In genomic region chr1:205811660-205812059, GRCh38 we compare ENCODE assay signal across 7 cellular contexts. TPM values are rescaled to one million over a fixed set of nuclear protein-coding genes. Genes with fewer than 3 reads are reported as not detected.
DNase-seq lines count a peak whose midpoint lies in the region; ATAC-seq lines count a peak whose summit lies in the region.

No MANE protein-coding gene starts in this region.

- CTCF ChIA-PET in activated CD8-positive, alpha-beta T cell treated with anti-CD3 and anti-CD28 coated beads, Interleukin-2, amount 10 ng/mL, durations not matched to agents 7 days and 5 days (lab: Charles Lee) = interaction anchor here (0.6 to 3.4 kb wide), 13 partner anchors 10 to 220 kb away, joined by 3 to 8 read pairs (median 4); no protein-coding TSS in a partner anchor

- peaks cover 42% of the 10 kb centered on the region for H3K4me1 Mint-ChIP-seq in activated CD8-positive, alpha-beta T cell treated with anti-CD3 and anti-CD28 coated beads, Interleukin-2, amount 10 ng/mL, durations not matched to agents 7 days and 5 days (ENCODE audit: low read depth)

- H3K9ac ChIP-seq in HUES6 (ENCODE audit: low read length) (no peak overlapping the region), skeletal muscle satellite cell (ENCODE audit: low read depth, low read length) (peak overlapping the region; percentile 90)

- H3K27me3 Mint-ChIP-seq in activated CD8-positive, alpha-beta T cell treated with anti-CD3 and anti-CD28 coated beads, Interleukin-2, amount 10 ng/mL, durations not matched to agents 7 days and 5 days (ENCODE audit: low read depth) = peaks cover 7% of the 10 kb centered on the region

- no peaks in the 10 kb centered on the region for H3K9me3 ChIP-seq in HUES6 (ENCODE audit: control insufficient read depth, insufficient read depth, low read depth, low read length)
- no peaks in the 10 kb centered on the region for H3K9me3 ChIP-seq in skeletal muscle satellite cell (replicated peaks; ENCODE audit: low read length)

- no peak overlapping the region for H3K27ac ChIP-seq in HUES6 (ENCODE audit: low read depth, low read length)

- no peak for DNase-seq in activated CD8-positive, alpha-beta T cell treated with anti-CD3 and anti-CD28 coated beads, Interleukin-2, amount 10 ng/mL, durations not matched to agents 7 days and 5 days
- DNase-seq in left cardiac atrium (peak; percentile 55), HK-2 (ENCODE audit: unreplicated experiment) (no peak)

- H3K36me3 ChIP-seq in HUES6 (ENCODE audit: control insufficient read depth, insufficient read depth, low read length) = peaks cover 20% of the 10 kb centered on the region
- H3K36me3 ChIP-seq in skeletal muscle satellite cell (ENCODE audit: insufficient read depth, low read length) = peaks cover 21% of the 10 kb centered on the region

- H3K27me3 ChIP-seq in HUES6 (ENCODE audit: control insufficient read depth, insufficient read depth, low read length) (peaks cover 10% of the 10 kb centered on the region), skeletal muscle satellite cell (ENCODE audit: control insufficient read depth, insufficient read depth, low read length) (no peaks in the 10 kb centered on the region)

- H3K4me2 ChIP-seq in skeletal muscle satellite cell (ENCODE audit: low read length) = peak overlapping the region; percentile 99

- H3K27ac Mint-ChIP-seq in activated CD8-positive, alpha-beta T cell treated with anti-CD3 and anti-CD28 coated beads, Interleukin-2, amount 10 ng/mL, durations not matched to agents 7 days and 5 days = no peak overlapping the region

- peak overlapping the region; percentile 84 for H3K4me3 Mint-ChIP-seq in activated CD8-positive, alpha-beta T cell treated with anti-CD3 and anti-CD28 coated beads, Interleukin-2, amount 10 ng/mL, durations not matched to agents 7 days and 5 days

- no peak for ATAC-seq in activated CD8-positive, alpha-beta T cell treated with anti-CD3 and anti-CD28 coated beads, Interleukin-2, amount 10 ng/mL, durations not matched to agents 7 days and 5 days
- peak; percentile 41 to 48 for ATAC-seq in left cardiac atrium
- no peak for ATAC-seq in HG02852 (IDR thresholded peaks at IDR 0.05; ENCODE audit: unreplicated experiment)
- no peak for ATAC-seq in GM18909 (IDR thresholded peaks at IDR 0.05; ENCODE audit: poor library complexity, unreplicated experiment)

- H3K4me3 ChIP-seq in HUES6 (ENCODE audit: low read depth, low read length) (peak overlapping the region; percentile 95), skeletal muscle satellite cell (ENCODE audit: low read length) (peak overlapping the region; percentile 95)

- H3K4me1 ChIP-seq in HUES6 (ENCODE audit: control insufficient read depth, insufficient read depth, low read length) (peaks cover 21% of the 10 kb centered on the region; the same call in 1 of the 2 replicates), skeletal muscle satellite cell (ENCODE audit: control insufficient read depth, insufficient read depth, low read length) (peaks cover 31% of the 10 kb centered on the region)

- POLR2A ChIA-PET in activated CD8-positive, alpha-beta T cell treated with anti-CD3 and anti-CD28 coated beads, Interleukin-2, amount 10 ng/mL, durations not matched to agents 7 days and 5 days (lab: Charles Lee) = interaction anchor here (1.0 kb wide), 1 partner anchor 61 kb away, joined by 3 read pairs; no protein-coding TSS in a partner anchor

- H3K9me3 Mint-ChIP-seq in activated CD8-positive, alpha-beta T cell treated with anti-CD3 and anti-CD28 coated beads, Interleukin-2, amount 10 ng/mL, durations not matched to agents 7 days and 5 days (ENCODE audit: insufficient read depth) = no peaks in the 10 kb centered on the region

- intact Hi-C loops in left cardiac atrium (cut with DNase I) = loop anchor here in 1 of 2 donors (2.0 to 5.0 kb wide), 2 partner anchors 61 to 101 kb away; partner anchors contain the start of gene NUCKS1

- peaks cover 10% of the 10 kb centered on the region for H3K36me3 Mint-ChIP-seq in activated CD8-positive, alpha-beta T cell treated with anti-CD3 and anti-CD28 coated beads, Interleukin-2, amount 10 ng/mL, durations not matched to agents 7 days and 5 days (ENCODE audit: low read depth)

RNA-seq across cellular contexts. Expression of gene SLC41A1, which starts 1.3 kb away (rescaled TPM):
- total RNA-seq in activated CD8-positive, alpha-beta T cell treated with anti-CD3 and anti-CD28 coated beads, Interleukin-2, amount 10 ng/mL, durations not matched to agents 7 days and 5 days = 10 to 100 TPM in 1 of 2 experiments, 1 to 10 TPM in 1; 8.9 to 10.1 TPM
- total RNA-seq in left cardiac atrium = 100 to 1,000 TPM; 162 to 206 TPM
- total RNA-seq in skeletal muscle satellite cell (2012; rRNA removed) = 14.4 and 16.7 TPM in 2 replicates

RNA-seq across cellular contexts. Expression of gene RAB29, which starts 36.4 kb away (rescaled TPM):
- total RNA-seq in activated CD8-positive, alpha-beta T cell treated with anti-CD3 and anti-CD28 coated beads, Interleukin-2, amount 10 ng/mL, durations not matched to agents 7 days and 5 days = 10 to 100 TPM; 42.5 to 42.7 TPM
- total RNA-seq in left cardiac atrium = 10 to 100 TPM; 13.1 to 18.7 TPM
- total RNA-seq in skeletal muscle satellite cell (2012; rRNA removed) = 14.6 and 16.7 TPM in 2 replicates

RNA-seq across cellular contexts. Expression of gene PM20D1, which starts 38.3 kb away (rescaled TPM):
- under 1 TPM; 0.16 to 0.55 TPM for total RNA-seq in activated CD8-positive, alpha-beta T cell treated with anti-CD3 and anti-CD28 coated beads, Interleukin-2, amount 10 ng/mL, durations not matched to agents 7 days and 5 days
- under 1 TPM; 0.31 to 0.91 TPM for total RNA-seq in left cardiac atrium
- total RNA-seq in skeletal muscle satellite cell (2012; rRNA removed) = not detected in 2 replicates

Comparison
In these comparisons a context has a peak if more than half of its experiments do, and no peak if none do; other contexts are left out.
1. ATAC-seq: peak in left cardiac atrium (2 of 2); none in activated CD8-positive, alpha-beta T cell treated with anti-CD3 and anti-CD28 coated beads, Interleukin-2, amount 10 ng/mL, durations not matched to agents 7 days and 5 days (single experiment), HG02852 (single experiment) and GM18909 (single experiment).
2. RNA of gene SLC41A1, which starts 1.3 kb away (total RNA-seq): 162 to 206 TPM in left cardiac atrium; 8.9 to 10.1 TPM in activated CD8-positive, alpha-beta T cell treated with anti-CD3 and anti-CD28 coated beads, Interleukin-2, amount 10 ng/mL, durations not matched to agents 7 days and 5 days; every median in the first group is over 10 times any median in the second.